ENCODE assay signal across 2 cellular contexts in the genomic region with DNA sequence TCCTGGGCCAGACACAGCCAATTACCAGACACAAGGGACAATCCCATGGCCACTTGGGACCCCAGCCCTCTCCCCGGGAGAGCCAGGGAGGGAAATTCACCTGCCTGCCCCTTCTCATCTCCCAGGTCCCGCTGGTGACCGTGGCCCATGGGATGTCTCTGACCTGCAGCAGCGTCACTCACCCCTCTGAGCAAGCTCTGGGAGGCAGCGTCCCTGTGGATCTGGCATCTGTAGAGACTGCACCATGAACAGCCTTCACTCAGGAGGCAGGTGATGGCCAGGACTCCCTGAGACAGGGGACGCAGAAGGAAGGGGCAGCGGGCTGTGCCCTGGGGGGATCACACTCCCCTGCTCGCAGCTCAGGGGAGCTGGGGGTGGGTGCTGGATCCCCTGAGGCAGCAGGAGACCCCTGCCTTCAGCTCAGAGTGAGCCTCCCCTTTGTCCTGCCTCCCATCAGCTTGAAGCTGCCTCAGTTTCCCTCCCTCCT.
TF ChIP-seq lines count a peak whose summit lies in the region.

No MANE protein-coding gene starts in this region.

TF ChIP-seq in IMR-90, 13 proteins besides CTCF, POLR2A, EP300 and RAD21:
- TF ChIP-seq FOS (IDR thresholded peaks at IDR 0.05; ENCODE audit: low read depth, low read length) = no peak
- no peak for TF ChIP-seq RCOR1 (IDR thresholded peaks at IDR 0.05; ENCODE audit: insufficient replicate concordance, low read length)
- no peak for TF ChIP-seq CHD1 (IDR thresholded peaks at IDR 0.05; ENCODE audit: low read depth, low read length)
- no peak for TF ChIP-seq NFE2L2 (IDR thresholded peaks at IDR 0.05; ENCODE audit: low read depth, low read length)
- no peak for TF ChIP-seq MAZ (IDR thresholded peaks at IDR 0.05; ENCODE audit: borderline replicate concordance, low read depth, low read length)
- TF ChIP-seq, protein P1, sequence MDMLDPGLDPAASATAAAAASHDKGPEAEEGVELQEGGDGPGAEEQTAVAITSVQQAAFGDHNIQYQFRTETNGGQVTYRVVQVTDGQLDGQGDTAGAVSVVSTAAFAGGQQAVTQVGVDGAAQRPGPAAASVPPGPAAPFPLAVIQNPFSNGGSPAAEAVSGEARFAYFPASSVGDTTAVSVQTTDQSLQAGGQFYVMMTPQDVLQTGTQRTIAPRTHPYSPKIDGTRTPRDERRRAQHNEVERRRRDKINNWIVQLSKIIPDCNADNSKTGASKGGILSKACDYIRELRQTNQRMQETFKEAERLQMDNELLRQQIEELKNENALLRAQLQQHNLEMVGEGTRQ (IDR thresholded peaks at IDR 0.05; ENCODE audit: low read depth, low read length) = no peak
- TF ChIP-seq CEBPB (IDR thresholded peaks at IDR 0.05; ENCODE audit: low read depth, low read length) = no peak
- TF ChIP-seq MAFK (IDR thresholded peaks at IDR 0.05; ENCODE audit: low read depth, low read length) = no peak
- TF ChIP-seq, protein P2, sequence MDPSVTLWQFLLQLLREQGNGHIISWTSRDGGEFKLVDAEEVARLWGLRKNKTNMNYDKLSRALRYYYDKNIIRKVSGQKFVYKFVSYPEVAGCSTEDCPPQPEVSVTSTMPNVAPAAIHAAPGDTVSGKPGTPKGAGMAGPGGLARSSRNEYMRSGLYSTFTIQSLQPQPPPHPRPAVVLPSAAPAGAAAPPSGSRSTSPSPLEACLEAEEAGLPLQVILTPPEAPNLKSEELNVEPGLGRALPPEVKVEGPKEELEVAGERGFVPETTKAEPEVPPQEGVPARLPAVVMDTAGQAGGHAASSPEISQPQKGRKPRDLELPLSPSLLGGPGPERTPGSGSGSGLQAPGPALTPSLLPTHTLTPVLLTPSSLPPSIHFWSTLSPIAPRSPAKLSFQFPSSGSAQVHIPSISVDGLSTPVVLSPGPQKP (IDR thresholded peaks at IDR 0.05; ENCODE audit: borderline replicate concordance, low read depth, low read length) = no peak
- no peak for TF ChIP-seq RFX5 (IDR thresholded peaks at IDR 0.05; ENCODE audit: low read depth, low read length)
- no peak for TF ChIP-seq BHLHE40 (IDR thresholded peaks at IDR 0.05; ENCODE audit: low read depth, low read length)
- no peak for TF ChIP-seq MXI1 (IDR thresholded peaks at IDR 0.05; ENCODE audit: borderline replicate concordance, low read depth, low read length)
- TF ChIP-seq SMC3 (IDR thresholded peaks at IDR 0.05; ENCODE audit: low read depth, low read length) = no peak

TF ChIP-seq in H1, 55 proteins besides CTCF, POLR2A, EP300 and RAD21:
- TF ChIP-seq PHF8 (conservative IDR thresholded peaks at IDR 0.05; ENCODE audit: low read depth, low read length) (no peak), CHD7 (IDR thresholded peaks at IDR 0.05; ENCODE audit: insufficient replicate concordance, low read length) (no peak), POU5F1 (IDR thresholded peaks at IDR 0.05; ENCODE audit: low read depth, low read length) (no peak)
- TF ChIP-seq, protein P1 (IDR thresholded peaks at IDR 0.05; ENCODE audit: low read length) = no peak
